In genomic region chr5:96127538-96127937, GRCh38 we compare ENCODE assay signal across 23 cellular contexts.
"Had no signal": no experiment of that assay in that cellular context is flagged by ENCODE, and none has a peak within 500 bp of the region (broad histone marks: within the 10 kb centered on the region; RNA-seq: fewer than 3 reads in every experiment).

No MANE protein-coding gene starts in this region.

- H3K27ac ChIP-seq: colonic mucosa, foreskin keratinocyte, psoas muscle, spleen, thoracic aorta, transverse colon had no signal

- H3K9me3 ChIP-seq: colonic mucosa, psoas muscle, spleen, thoracic aorta, transverse colon had no signal

- H3K27me3 ChIP-seq: colonic mucosa, foreskin keratinocyte, spleen, transverse colon had no signal

- DNase-seq: colonic mucosa; dermis blood vessel endothelial cell; effector CD4-positive, alpha-beta T cell; endodermal cell; erythroblast; foreskin keratinocyte; immature natural killer cell; left colon; left ventricle myocardium superior; mesendoderm; naive B cell; psoas muscle; retina; spleen; stimulated activated CD4-positive, alpha-beta T cell treated with anti-CD3 and anti-CD28 coated beads, Interleukin-2, amount 100 ng/mL, for 24 hours; stimulated activated CD4-positive, alpha-beta T cell treated with anti-CD3 and anti-CD28 coated beads, Interleukin-4, amount 100 ng/mL, for 4 hours; stimulated activated naive B cell treated with anti-CD40 and anti-IgM and Interleukin-4, amounts not matched to agents 10 μg/mL and 1 μg/mL and 100 μg/mL, for 72 hours; stimulated activated naive CD8-positive, alpha-beta T cell treated with anti-CD3 and anti-CD28 coated beads, Interleukin-15, amount 100 ng/mL, for 72 hours; substantia nigra; transverse colon had no signal

- H3K4me3 ChIP-seq: colonic mucosa, psoas muscle, spleen, transverse colon had no signal

- H3K4me1 ChIP-seq: colonic mucosa, spleen had no signal

- FAIRE-seq: endothelial cell of umbilical vein had no signal

- ATAC-seq: foreskin keratinocyte; left colon; left ventricle myocardium superior; psoas muscle; sciatic nerve; stimulated activated naive B cell treated with anti-CD40 and anti-IgM and Interleukin-4, amounts not matched to agents 10 μg/mL and 1 μg/mL and 100 μg/mL, for 72 hours; stimulated activated naive CD8-positive, alpha-beta T cell treated with anti-CD3 and anti-CD28 coated beads, Interleukin-15, amount 100 ng/mL, for 72 hours had no signal

- H3K36me3 ChIP-seq: colonic mucosa, spleen, thoracic aorta, transverse colon had no signal
